15 cellular contexts compared by ENCODE assay signal in genomic region chr2:9100080-9100876, GRCh38.
DNase-seq lines count a peak whose midpoint lies in the region; ATAC-seq, FAIRE-seq and TF ChIP-seq lines count a peak whose summit lies in the region.
"Had no signal": no experiment of that assay in that cellular context is flagged by ENCODE, and none has a peak within 500 bp of the region (broad histone marks: within the 10 kb centered on the region; RNA-seq: fewer than 3 reads in every experiment).

No MANE protein-coding gene starts in this region.

- H3K4me3 Mint-ChIP-seq in type B pancreatic cell = no peak overlapping the region
- H3K4me3 Mint-ChIP-seq: nephron progenitor cell had no signal

- no peaks in the 10 kb centered on the region for H3K9me3 Mint-ChIP-seq in type B pancreatic cell
- H3K9me3 Mint-ChIP-seq: nephron progenitor cell had no signal

- H3K4me3 ChIP-seq in GM06990 (replicated peaks; ENCODE audit: low read depth, low read length) = no peak overlapping the region
- H3K4me3 ChIP-seq in upper lobe of right lung = no peak overlapping the region

- FAIRE-seq in urothelium cell line (lab: Jason Lieb, UNC) = no peak
- FAIRE-seq: A204.1 had no signal

- H3K27me3 Mint-ChIP-seq in type B pancreatic cell = no peaks in the 10 kb centered on the region

- H3K36me3 ChIP-seq in GM06990 (ENCODE audit: control insufficient read depth, insufficient read depth, low read length) (no peaks in the 10 kb centered on the region), upper lobe of right lung (no peaks in the 10 kb centered on the region)

- peaks cover 8% of the 10 kb centered on the region for H3K4me1 ChIP-seq in upper lobe of right lung

- ATAC-seq in GM18909 (IDR thresholded peaks at IDR 0.05; ENCODE audit: poor library complexity, unreplicated experiment) (peak; percentile 44), GM21737 (IDR thresholded peaks at IDR 0.05; ENCODE audit: unreplicated experiment) (peak; percentile 43), HG03342 (IDR thresholded peaks at IDR 0.05; ENCODE audit: unreplicated experiment) (peak; percentile 40), upper lobe of right lung (no peak)

- peak; percentile 33 for DNase-seq in GM06990 (ENCODE audit: extremely low read depth, insufficient read length)
- DNase-seq in upper lobe of right lung = no peak
- no peak for DNase-seq in activated naive CD4-positive, alpha-beta T cell (lab: John Stamatoyannopoulos, UW)
- no peak for DNase-seq in type B pancreatic cell (ENCODE audit: extremely low spot score, unreplicated experiment)
- DNase-seq in urothelium cell line (ENCODE audit: low spot score) = no peak
- DNase-seq: activated CD4-positive, alpha-beta T cell treated with anti-CD3 and anti-CD28 coated beads, Interleukin-2, amount 50 U/mL, for 48 hours; mammary epithelial cell; NCI-H1694; NCI-H510A treated with DMSO at 0.1 percent for 48 hours; nephron progenitor cell; substantia nigra had no signal

- no peak overlapping the region for H3K27ac ChIP-seq in upper lobe of right lung

- no peak overlapping the region for H3K27ac Mint-ChIP-seq in type B pancreatic cell
- H3K27ac Mint-ChIP-seq: nephron progenitor cell had no signal

- TF ChIP-seq CTCF in GM06990 (IDR thresholded peaks at IDR 0.05; ENCODE audit: insufficient read depth, low read length, poor library complexity, severe bottlenecking) (no peak), upper lobe of right lung (IDR thresholded peaks at IDR 0.05) (no peak), type B pancreatic cell (conservative IDR thresholded peaks at IDR 0.05) (no peak)

- intact Hi-C loops in upper lobe of right lung (cut with DNase I) = no loop called here

- no peaks in the 10 kb centered on the region for H3K9me3 ChIP-seq in upper lobe of right lung

- H3K4me1 Mint-ChIP-seq in type B pancreatic cell (ENCODE audit: unreplicated experiment) = peaks cover 43% of the 10 kb centered on the region

- H3K36me3 Mint-ChIP-seq in type B pancreatic cell = peaks cover 4% of the 10 kb centered on the region

- H3K27me3 ChIP-seq in GM06990 (replicated peaks; ENCODE audit: control insufficient read depth, insufficient read depth, low read length) = no peaks in the 10 kb centered on the region
- no peaks in the 10 kb centered on the region for H3K27me3 ChIP-seq in upper lobe of right lung
